16 cellular contexts compared by ENCODE assay signal in the genomic region with DNA sequence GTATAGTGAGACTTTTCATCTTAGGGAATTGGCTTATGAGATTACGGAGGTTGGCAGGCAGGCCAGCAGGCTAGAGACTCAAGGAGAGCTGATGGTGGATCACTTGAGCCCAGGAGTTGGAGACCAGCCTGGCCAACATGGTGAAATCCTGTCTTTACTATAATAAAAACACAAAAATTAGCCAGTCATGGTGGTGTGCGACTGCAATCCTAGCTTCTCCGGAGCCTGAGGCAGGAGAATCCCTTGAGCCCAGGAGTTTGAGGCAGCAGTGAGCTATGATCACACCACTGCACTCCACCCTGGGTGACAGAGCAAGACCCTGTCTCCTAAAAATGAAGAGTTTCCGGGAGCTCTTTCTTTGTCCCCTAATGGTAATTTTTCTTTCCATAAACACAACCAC. TPM values are rescaled to one million over a fixed set of nuclear protein-coding genes. Genes with fewer than 3 reads are reported as not detected.
"Had no signal": no experiment of that assay in that cellular context is flagged by ENCODE, and none has a peak within 500 bp of the region (broad histone marks: within the 10 kb centered on the region; RNA-seq: fewer than 3 reads in every experiment).

No MANE protein-coding gene starts in this region.

RNA-seq across cellular contexts. Expression of a gene that starts 14.6 kb away (rescaled TPM):
- total RNA-seq: dermis blood vessel endothelial cell, esophagus mucosa, esophagus squamous epithelium, gastrocnemius medialis, glomerular endothelial cell, heart right ventricle, kidney epithelial cell, left lung, left ventricle myocardium superior, lower leg skin, lower lobe of right lung, lung microvascular endothelial cell, mononuclear cell, mucosa of gallbladder had no signal
- polyA plus RNA-seq: keratinocyte had no signal

RNA-seq across cellular contexts. Expression of a gene that starts 26.5 kb away (rescaled TPM):
- total RNA-seq: esophagus mucosa, esophagus squamous epithelium, gastrocnemius medialis, glomerular endothelial cell, heart right ventricle, kidney epithelial cell, left cardiac atrium, left lung, left ventricle myocardium superior, lower leg skin, lower lobe of right lung, mononuclear cell, mucosa of gallbladder had no signal
- polyA plus RNA-seq: heart right ventricle, keratinocyte had no signal
